ENCODE assay signal across 28 cellular contexts in genomic region chr2:188282907-188283306, GRCh38. TPM values are rescaled to one million over a fixed set of nuclear protein-coding genes. Genes with fewer than 3 reads are reported as not detected.
"Had no signal": no experiment of that assay in that cellular context is flagged by ENCODE, and none has a peak within 500 bp of the region (broad histone marks: within the 10 kb centered on the region; RNA-seq: fewer than 3 reads in every experiment).

No MANE protein-coding gene starts in this region.

- H3K4me3 ChIP-seq: ovary, psoas muscle, right lobe of liver, sigmoid colon, smooth muscle cell, spleen, suprapubic skin, testis, tibial artery, transverse colon, upper lobe of right lung, uterus had no signal

- DNase-seq: naive thymus-derived CD8-positive, alpha-beta T cell; nephron progenitor cell; occipital lobe; ovary; posterior cingulate gyrus; psoas muscle; right cardiac atrium; right lobe of liver; sigmoid colon; spleen; stimulated activated CD4-positive, alpha-beta T cell treated with anti-CD3 and anti-CD28 coated beads, Interleukin-12 subunit alpha, Interleukin-12 subunit beta, amount 100 ng/mL, for 4 hours; stimulated activated CD4-positive, alpha-beta T cell treated with anti-CD3 and anti-CD28 coated beads, Interleukin-1b, Interleukin-23, amount 100 ng/mL, for 48 hours; stimulated activated CD4-positive, alpha-beta T cell treated with anti-CD3 and anti-CD28 coated beads, Interleukin-4, amount 100 ng/mL, for 1 hour; stimulated activated CD4-positive, alpha-beta T cell treated with anti-CD3 and anti-CD28 coated beads, Interleukin-4, amount 100 ng/mL, for 4 hours; stimulated activated CD8-positive, alpha-beta memory T cell treated with anti-CD3 and anti-CD28 coated beads, Interleukin-4, amount 100 ng/mL, for 48 hours; stimulated activated naive CD4-positive, alpha-beta T cell; stimulated activated naive CD8-positive, alpha-beta T cell treated with anti-CD3 and anti-CD28 coated beads, Interleukin-15, amount 100 ng/mL, for 72 hours; stimulated activated naive CD8-positive, alpha-beta T cell treated with anti-CD3 and anti-CD28 coated beads, Interleukin-15, Interleukin-2, amounts not matched to agents 100 U/mL and 50 U/mL, for 24 hours; substantia nigra; testis; tibial artery; transverse colon; upper lobe of right lung; uterus had no signal

- H3K27me3 ChIP-seq: ovary, sigmoid colon, spleen, suprapubic skin, testis, tibial artery, transverse colon, upper lobe of right lung, uterus had no signal

- H2AFZ ChIP-seq: parathyroid adenoma had no signal

- H3K9ac ChIP-seq: parathyroid adenoma had no signal

- H3K9me3 ChIP-seq: ovary, psoas muscle, right lobe of liver, sigmoid colon, suprapubic skin, testis, tibial artery, transverse colon, upper lobe of right lung, uterus had no signal

- H3K36me3 ChIP-seq: ovary, right lobe of liver, sigmoid colon, spleen, suprapubic skin, tibial artery, transverse colon, upper lobe of right lung, uterus had no signal

- H3K79me2 ChIP-seq: parathyroid adenoma had no signal

- H3K4me1 ChIP-seq: parathyroid adenoma, psoas muscle, sigmoid colon, spleen, suprapubic skin, testis, transverse colon, upper lobe of right lung, uterus had no signal

- H3K27ac ChIP-seq: ovary, parathyroid adenoma, psoas muscle, right lobe of liver, sigmoid colon, spleen, suprapubic skin, testis, tibial artery, transverse colon, upper lobe of right lung, uterus had no signal

- H3K4me2 ChIP-seq: smooth muscle cell had no signal

RNA-seq across cellular contexts. Expression of gene GULP1, which starts 8.8 kb away (rescaled TPM):
- total RNA-seq: naive thymus-derived CD8-positive, alpha-beta T cell; natural killer cell treated with Interleukin-12 subunit alpha and Interleukin-12 subunit beta and Interleukin-15 and Interleukin-18, amount 100 ng/mL, for 72 hours had no signal
- polyA plus RNA-seq: naive thymus-derived CD8-positive, alpha-beta T cell had no signal
